18 cellular contexts compared by ENCODE assay signal in the genomic region with DNA sequence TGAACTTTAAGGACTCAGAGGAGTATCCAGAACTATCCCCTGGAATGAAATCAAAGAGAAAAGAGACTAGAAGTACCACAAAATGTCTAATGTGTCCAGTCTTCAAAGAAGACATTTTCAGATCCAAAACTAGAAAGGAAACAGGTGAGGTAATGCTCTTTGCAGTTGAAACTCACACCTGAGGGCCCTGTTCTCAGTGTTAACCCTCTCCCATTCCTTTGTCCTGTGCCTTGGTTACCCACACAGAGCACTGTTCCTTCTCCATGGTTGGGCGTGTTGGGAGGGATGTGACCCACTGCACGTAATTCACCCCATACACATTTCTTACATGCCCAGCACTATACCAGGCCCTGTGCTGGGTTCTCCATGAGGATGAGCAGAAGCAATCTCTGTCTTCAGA. TPM values are rescaled to one million over a fixed set of nuclear protein-coding genes. Genes with fewer than 3 reads are reported as not detected.
DNase-seq lines count a peak whose midpoint lies in the region; ATAC-seq and TF ChIP-seq lines count a peak whose summit lies in the region.
"Had no signal": no experiment of that assay in that cellular context is flagged by ENCODE, and none has a peak within 500 bp of the region (broad histone marks: within the 10 kb centered on the region; RNA-seq: fewer than 3 reads in every experiment).

No MANE protein-coding gene starts in this region.

- TF ChIP-seq CTCF in WTC11 (IDR thresholded peaks at IDR 0.05) (no peak), nephron progenitor cell (IDR thresholded peaks at IDR 0.05) (no peak), lower leg skin (IDR thresholded peaks at IDR 0.05) (no peak)

- H3K27ac Mint-ChIP-seq in activated T-cell treated with anti-CD3 and anti-CD28 coated beads, Interleukin-2, amount 50 U/mL, for 24 hours, result peak overlapping the region; percentile 27
- H3K27ac Mint-ChIP-seq in WTC11 (peak overlapping the region; percentile 48), nephron progenitor cell (peak overlapping the region; percentile 22)
- H3K27ac Mint-ChIP-seq: B cell; CD4-positive, CD25-positive, alpha-beta regulatory T cell; CD8-positive, alpha-beta T cell; HFFc6 had no signal

- peaks cover 8% of the 10 kb centered on the region for H3K4me1 Mint-ChIP-seq in activated T-cell treated with anti-CD3 and anti-CD28 coated beads, Interleukin-2, amount 50 U/mL, for 24 hours (ENCODE audit: low read depth)
- H3K4me1 Mint-ChIP-seq in WTC11 (peaks cover 23% of the 10 kb centered on the region), nephron progenitor cell (peaks cover 15% of the 10 kb centered on the region)
- H3K4me1 Mint-ChIP-seq: B cell had no signal

- H3K9me3 Mint-ChIP-seq in activated T-cell treated with anti-CD3 and anti-CD28 coated beads, Interleukin-2, amount 50 U/mL, for 24 hours, result no peaks in the 10 kb centered on the region
- H3K9me3 Mint-ChIP-seq in WTC11 (no peaks in the 10 kb centered on the region), nephron progenitor cell (peaks cover 9% of the 10 kb centered on the region)
- H3K9me3 Mint-ChIP-seq: CD8-positive, alpha-beta T cell; HFFc6 had no signal

- POLR2A ChIA-PET in WTC11 (lab: Charles Lee), result no interaction called here

- peaks cover 70% of the 10 kb centered on the region for H3K36me3 Mint-ChIP-seq in activated T-cell treated with anti-CD3 and anti-CD28 coated beads, Interleukin-2, amount 50 U/mL, for 24 hours (ENCODE audit: low read depth)
- H3K36me3 Mint-ChIP-seq in WTC11 (peaks cover 20% of the 10 kb centered on the region), nephron progenitor cell (ENCODE audit: low read depth) (peaks cover 58% of the 10 kb centered on the region)

- CTCF ChIA-PET in WTC11 (lab: Charles Lee), result no interaction called here

- DNase-seq in activated T-cell treated with anti-CD3 and anti-CD28 coated beads, Interleukin-2, amount 50 U/mL, for 24 hours, result no peak
- no peak for DNase-seq in activated T-cell treated with anti-CD3 and anti-CD28 coated beads, Interleukin-2, amount 50 U/mL, for 1 hour
- DNase-seq in WTC11 (ENCODE audit: low spot score) (no peak), nephron progenitor cell (no peak), HCEC 1CT (no peak), T-helper 2 cell (no peak), lower leg skin (ENCODE audit: low spot score in 2 of 2) (no peak)
- DNase-seq: Caco-2; CD4-positive, CD25-positive, alpha-beta regulatory T cell; CD8-positive, alpha-beta T cell; DMS153; DND-41; GM23248; H7; HFFc6 had no signal

- H3K4me3 ChIP-seq in lower leg skin (ENCODE audit: low read depth, poor library complexity, severe bottlenecking), result no peak overlapping the region
- H3K4me3 ChIP-seq: BLaER1, GM23248 had no signal

- no peak overlapping the region for H3K4me3 Mint-ChIP-seq in activated T-cell treated with anti-CD3 and anti-CD28 coated beads, Interleukin-2, amount 50 U/mL, for 24 hours
- no peak overlapping the region for H3K4me3 Mint-ChIP-seq in WTC11
- no peak overlapping the region for H3K4me3 Mint-ChIP-seq in nephron progenitor cell
- H3K4me3 Mint-ChIP-seq: B cell; CD4-positive, CD25-positive, alpha-beta regulatory T cell; CD8-positive, alpha-beta T cell; HFFc6 had no signal

- ATAC-seq in WTC11, result no peak
- ATAC-seq: CD8-positive, alpha-beta T cell; HCT116 had no signal

- TF ChIP-seq POLR2A in lower leg skin (IDR thresholded peaks at IDR 0.05), result no peak

- no peaks in the 10 kb centered on the region for H3K27me3 Mint-ChIP-seq in activated T-cell treated with anti-CD3 and anti-CD28 coated beads, Interleukin-2, amount 50 U/mL, for 24 hours
- H3K27me3 Mint-ChIP-seq in WTC11 (ENCODE audit: low read depth) (no peaks in the 10 kb centered on the region), nephron progenitor cell (ENCODE audit: low read depth, poor library complexity) (no peaks in the 10 kb centered on the region)
- H3K27me3 Mint-ChIP-seq: B cell; CD4-positive, CD25-positive, alpha-beta regulatory T cell had no signal

- intact Hi-C loops in lower leg skin (cut with DNase I; ENCODE audit: low total_unique reads), result no loop called here

- 94 to 98% methylated on average over 2 of the region's 2 CpGs for WGBS in lower leg skin, 2 donors

TF ChIP-seq in WTC11, 78 proteins besides CTCF, POLR2A, EP300 and RAD21 (continues in another document):
- TF ChIP-seq MLX (CRISPR knock-in tag; IDR thresholded peaks at IDR 0.05) (no peak), NR2C2 (CRISPR knock-in tag; IDR thresholded peaks at IDR 0.05) (no peak), GABPB1 (CRISPR knock-in tag; IDR thresholded peaks at IDR 0.05) (no peak), IRF2 (CRISPR knock-in tag; IDR thresholded peaks at IDR 0.05; ENCODE audit: borderline replicate concordance, low read depth) (no peak), IRF1 (CRISPR knock-in tag; IDR thresholded peaks at IDR 0.05) (no peak), ESRRA (CRISPR knock-in tag; IDR thresholded peaks at IDR 0.05; ENCODE audit: borderline replicate concordance) (no peak), MYBL2 (CRISPR knock-in tag; IDR thresholded peaks at IDR 0.05) (no peak), ZNF263 (CRISPR knock-in tag; IDR thresholded peaks at IDR 0.05; ENCODE audit: low read depth) (no peak)
- TF ChIP-seq, protein P1, sequence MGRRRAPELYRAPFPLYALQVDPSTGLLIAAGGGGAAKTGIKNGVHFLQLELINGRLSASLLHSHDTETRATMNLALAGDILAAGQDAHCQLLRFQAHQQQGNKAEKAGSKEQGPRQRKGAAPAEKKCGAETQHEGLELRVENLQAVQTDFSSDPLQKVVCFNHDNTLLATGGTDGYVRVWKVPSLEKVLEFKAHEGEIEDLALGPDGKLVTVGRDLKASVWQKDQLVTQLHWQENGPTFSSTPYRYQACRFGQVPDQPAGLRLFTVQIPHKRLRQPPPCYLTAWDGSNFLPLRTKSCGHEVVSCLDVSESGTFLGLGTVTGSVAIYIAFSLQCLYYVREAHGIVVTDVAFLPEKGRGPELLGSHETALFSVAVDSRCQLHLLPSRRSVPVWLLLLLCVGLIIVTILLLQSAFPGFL (CRISPR knock-in tag; IDR thresholded peaks at IDR 0.05; ENCODE audit: borderline replicate concordance), result no peak
- TF ChIP-seq, protein P2, sequence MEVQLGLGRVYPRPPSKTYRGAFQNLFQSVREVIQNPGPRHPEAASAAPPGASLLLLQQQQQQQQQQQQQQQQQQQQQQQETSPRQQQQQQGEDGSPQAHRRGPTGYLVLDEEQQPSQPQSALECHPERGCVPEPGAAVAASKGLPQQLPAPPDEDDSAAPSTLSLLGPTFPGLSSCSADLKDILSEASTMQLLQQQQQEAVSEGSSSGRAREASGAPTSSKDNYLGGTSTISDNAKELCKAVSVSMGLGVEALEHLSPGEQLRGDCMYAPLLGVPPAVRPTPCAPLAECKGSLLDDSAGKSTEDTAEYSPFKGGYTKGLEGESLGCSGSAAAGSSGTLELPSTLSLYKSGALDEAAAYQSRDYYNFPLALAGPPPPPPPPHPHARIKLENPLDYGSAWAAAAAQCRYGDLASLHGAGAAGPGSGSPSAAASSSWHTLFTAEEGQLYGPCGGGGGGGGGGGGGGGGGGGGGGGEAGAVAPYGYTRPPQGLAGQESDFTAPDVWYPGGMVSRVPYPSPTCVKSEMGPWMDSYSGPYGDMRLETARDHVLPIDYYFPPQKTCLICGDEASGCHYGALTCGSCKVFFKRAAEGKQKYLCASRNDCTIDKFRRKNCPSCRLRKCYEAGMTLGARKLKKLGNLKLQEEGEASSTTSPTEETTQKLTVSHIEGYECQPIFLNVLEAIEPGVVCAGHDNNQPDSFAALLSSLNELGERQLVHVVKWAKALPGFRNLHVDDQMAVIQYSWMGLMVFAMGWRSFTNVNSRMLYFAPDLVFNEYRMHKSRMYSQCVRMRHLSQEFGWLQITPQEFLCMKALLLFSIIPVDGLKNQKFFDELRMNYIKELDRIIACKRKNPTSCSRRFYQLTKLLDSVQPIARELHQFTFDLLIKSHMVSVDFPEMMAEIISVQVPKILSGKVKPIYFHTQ (CRISPR knock-in tag; IDR thresholded peaks at IDR 0.05), result no peak
- TF ChIP-seq, protein P3, sequence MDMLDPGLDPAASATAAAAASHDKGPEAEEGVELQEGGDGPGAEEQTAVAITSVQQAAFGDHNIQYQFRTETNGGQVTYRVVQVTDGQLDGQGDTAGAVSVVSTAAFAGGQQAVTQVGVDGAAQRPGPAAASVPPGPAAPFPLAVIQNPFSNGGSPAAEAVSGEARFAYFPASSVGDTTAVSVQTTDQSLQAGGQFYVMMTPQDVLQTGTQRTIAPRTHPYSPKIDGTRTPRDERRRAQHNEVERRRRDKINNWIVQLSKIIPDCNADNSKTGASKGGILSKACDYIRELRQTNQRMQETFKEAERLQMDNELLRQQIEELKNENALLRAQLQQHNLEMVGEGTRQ (CRISPR knock-in tag; IDR thresholded peaks at IDR 0.05), result no peak
- TF ChIP-seq, protein P4, sequence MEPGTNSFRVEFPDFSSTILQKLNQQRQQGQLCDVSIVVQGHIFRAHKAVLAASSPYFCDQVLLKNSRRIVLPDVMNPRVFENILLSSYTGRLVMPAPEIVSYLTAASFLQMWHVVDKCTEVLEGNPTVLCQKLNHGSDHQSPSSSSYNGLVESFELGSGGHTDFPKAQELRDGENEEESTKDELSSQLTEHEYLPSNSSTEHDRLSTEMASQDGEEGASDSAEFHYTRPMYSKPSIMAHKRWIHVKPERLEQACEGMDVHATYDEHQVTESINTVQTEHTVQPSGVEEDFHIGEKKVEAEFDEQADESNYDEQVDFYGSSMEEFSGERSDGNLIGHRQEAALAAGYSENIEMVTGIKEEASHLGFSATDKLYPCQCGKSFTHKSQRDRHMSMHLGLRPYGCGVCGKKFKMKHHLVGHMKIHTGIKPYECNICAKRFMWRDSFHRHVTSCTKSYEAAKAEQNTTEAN (CRISPR knock-in tag; IDR thresholded peaks at IDR 0.05), result no peak

RNA-seq across cellular contexts. Expression of gene MSANTD3, which starts 21.3 kb away (rescaled TPM):
- total RNA-seq in WTC11 (2021) (28.9 to 30.3 TPM (median 30.2 TPM) in 3 replicates), lower leg skin (10 to 100 TPM; 12.1 to 18.8 (median 17.2) TPM)

RNA-seq across cellular contexts. Expression of gene TMEFF1, which starts 24.7 kb away (rescaled TPM):
- total RNA-seq in WTC11 (2021) (62.7 to 66.5 TPM (median 66.2 TPM) in 3 replicates), lower leg skin (not detected)
- total RNA-seq: B cell; CD8-positive, alpha-beta T cell had no signal

Comparison
In these comparisons a context has a peak if more than half of its experiments do, and no peak if none do; other contexts are left out.
1. RNA of gene TMEFF1, which starts 24.7 kb away (total RNA-seq): 62.7 to 66.5 TPM in WTC11; not detected in lower leg skin; every median in the first group is over 10 times any median in the second.
2. Peak in every context shown above with its lines, with median percentiles within 50 percentile points of each other: H3K27ac Mint-ChIP-seq.